16 cellular contexts compared by ENCODE assay signal in the genomic region with DNA sequence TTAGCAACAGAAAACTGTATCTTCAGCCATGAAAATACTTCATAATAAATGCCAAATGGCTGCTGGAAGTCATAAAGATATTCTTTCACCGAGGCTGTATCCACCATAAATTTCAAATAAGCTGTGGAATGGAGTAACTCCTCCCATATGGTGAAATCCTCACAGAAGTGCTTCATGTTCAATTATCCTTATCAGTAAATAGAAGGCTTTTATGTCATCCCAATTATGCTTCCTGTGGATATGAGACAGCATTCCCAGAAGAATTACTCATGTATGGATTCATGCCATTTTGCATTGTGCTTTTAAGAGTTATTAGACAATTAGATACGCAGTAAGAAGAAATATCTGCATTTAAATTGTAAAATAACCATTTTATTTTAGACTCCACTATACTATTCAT.
A peak's percentile ranks its signal among the peaks of the same experiment; 100 is the strongest.
DNase-seq lines count a peak whose midpoint lies in the region; ATAC-seq and TF ChIP-seq lines count a peak whose summit lies in the region.
"Had no signal": no experiment of that assay in that cellular context is flagged by ENCODE, and none has a peak within 500 bp of the region (broad histone marks: within the 10 kb centered on the region; RNA-seq: fewer than 3 reads in every experiment).

No MANE protein-coding gene starts in this region.

- no peak for TF ChIP-seq EP300 in stomach (IDR thresholded peaks at IDR 0.05)

- H3K4me1 ChIP-seq in lower lobe of right lung, result no peaks in the 10 kb centered on the region
- no peaks in the 10 kb centered on the region for H3K4me1 ChIP-seq in stomach

- intact Hi-C loops in lower lobe of right lung (cut with DNase I) (no loop called here), stomach (cut with DNase I; ENCODE audit: low total_unique reads) (no loop called here)
- intact Hi-C loops in activated CD4-positive, alpha-beta T cell treated with anti-CD3 and anti-CD28 coated beads for 36 hours (cut with DNase I, micrococcal nuclease), result loop anchor here in 1 of 2 experiments (5.0 kb wide), 1 partner anchor 1224 kb away; no protein-coding TSS in a partner anchor

- TF ChIP-seq POLR2A in stomach (IDR thresholded peaks at IDR 0.05), result no peak

- H3K27me3 ChIP-seq in lower lobe of right lung (ENCODE audit: low read depth) (no peaks in the 10 kb centered on the region), stomach (no peaks in the 10 kb centered on the region)
- H3K27me3 ChIP-seq: BLaER1 treated with 17β-estradiol and CSF1 and Interleukin-3, amounts not matched to agents 10 nM and 100 nM had no signal

- 61 to 83% (median 79%) methylated on average over 2 of the region's 2 CpGs for WGBS in stomach, 5 donors

- no peak overlapping the region for H3K4me3 ChIP-seq in foreskin fibroblast (ENCODE audit: low read depth in 1 of 2, low read length in 2 of 2)
- no peak overlapping the region for H3K4me3 ChIP-seq in lower lobe of right lung
- no peak overlapping the region for H3K4me3 ChIP-seq in stomach
- H3K4me3 ChIP-seq: BLaER1 treated with 17β-estradiol and CSF1 and Interleukin-3, amounts not matched to agents 10 nM and 100 nM had no signal

- H3K27me3 Mint-ChIP-seq in activated CD4-positive, alpha-beta T cell treated with anti-CD3 and anti-CD28 coated beads for 36 hours, result peaks cover 5% of the 10 kb centered on the region
- H3K27me3 Mint-ChIP-seq: dendritic cell treated with granulocyte-macrophage colony-stimulating factor and Interleukin-4, amounts not matched to agents 40 ng/mL and 50 ng/mL, for 4 days; stimulated activated naive CD8-positive, alpha-beta T cell treated with anti-CD3 and anti-CD28 coated beads, Interleukin-15, Interleukin-2, amounts not matched to agents 100 ng/mL and 50 ng/mL, for 24 hours had no signal

- H3K36me3 ChIP-seq in lower lobe of right lung, result no peaks in the 10 kb centered on the region
- no peaks in the 10 kb centered on the region for H3K36me3 ChIP-seq in stomach
- H3K36me3 ChIP-seq: BLaER1 treated with 17β-estradiol and CSF1 and Interleukin-3, amounts not matched to agents 10 nM and 100 nM had no signal

- H3K9me3 Mint-ChIP-seq in activated CD4-positive, alpha-beta T cell treated with anti-CD3 and anti-CD28 coated beads for 36 hours (ENCODE audit: low read depth), result no peaks in the 10 kb centered on the region
- H3K9me3 Mint-ChIP-seq: activated naive CD4-positive, alpha-beta T cell treated with anti-CD3 and anti-CD28 coated beads, Interleukin-2, amount 50 U/mL, for 24 hours; dendritic cell treated with granulocyte-macrophage colony-stimulating factor and Interleukin-4, amounts not matched to agents 40 ng/mL and 50 ng/mL, for 4 days; IgD-negative memory B cell; stimulated activated naive CD8-positive, alpha-beta T cell treated with anti-CD3 and anti-CD28 coated beads, Interleukin-15, Interleukin-2, amounts not matched to agents 100 ng/mL and 50 ng/mL, for 24 hours had no signal

- no peak overlapping the region for H3K4me3 Mint-ChIP-seq in activated CD4-positive, alpha-beta T cell treated with anti-CD3 and anti-CD28 coated beads for 36 hours
- H3K4me3 Mint-ChIP-seq: activated naive CD4-positive, alpha-beta T cell treated with anti-CD3 and anti-CD28 coated beads, Interleukin-2, amount 50 U/mL, for 24 hours; dendritic cell treated with granulocyte-macrophage colony-stimulating factor and Interleukin-4, amounts not matched to agents 40 ng/mL and 50 ng/mL, for 4 days; IgD-negative memory B cell; stimulated activated naive CD8-positive, alpha-beta T cell treated with anti-CD3 and anti-CD28 coated beads, Interleukin-15, Interleukin-2, amounts not matched to agents 100 ng/mL and 50 ng/mL, for 24 hours had no signal

- no peak overlapping the region for H3K27ac ChIP-seq in lower lobe of right lung
- H3K27ac ChIP-seq in stomach, result no peak overlapping the region
- H3K27ac ChIP-seq: BLaER1 treated with 17β-estradiol and CSF1 and Interleukin-3, amounts not matched to agents 10 nM and 100 nM had no signal

- peak; percentile 31 for DNase-seq in DMS79 (lab: John Stamatoyannopoulos, UW)
- DNase-seq in NCI-H187 (lab: John Stamatoyannopoulos, UW), result peak; percentile 18 to 77
- peak; percentile 14 to 37 for DNase-seq in SHP77 (lab: John Stamatoyannopoulos, UW)
- peak; percentile 3 to 27 for DNase-seq in foreskin fibroblast
- DNase-seq in lower lobe of right lung, result no peak
- no peak for DNase-seq in stomach
- no peak for DNase-seq in activated T-cell treated with anti-CD3 and anti-CD28 coated beads for 4 hours
- DNase-seq in activated CD4-positive, alpha-beta T cell treated with anti-CD3 and anti-CD28 coated beads for 36 hours, result no peak
- DNase-seq: NK-92 treated with Interleukin-12 subunit alpha and Interleukin-12 subunit beta, amount 100 ng/mL, for 24 hours; occipital lobe had no signal

- ATAC-seq in lower lobe of right lung, result no peak
- no peak for ATAC-seq in activated CD4-positive, alpha-beta T cell treated with anti-CD3 and anti-CD28 coated beads for 36 hours
- ATAC-seq: left lobe of liver had no signal

- H3K27ac Mint-ChIP-seq in activated CD4-positive, alpha-beta T cell treated with anti-CD3 and anti-CD28 coated beads for 36 hours, result no peak overlapping the region
- H3K27ac Mint-ChIP-seq: activated naive CD4-positive, alpha-beta T cell treated with anti-CD3 and anti-CD28 coated beads, Interleukin-2, amount 50 U/mL, for 24 hours; dendritic cell treated with granulocyte-macrophage colony-stimulating factor and Interleukin-4, amounts not matched to agents 40 ng/mL and 50 ng/mL, for 4 days; IgD-negative memory B cell; stimulated activated naive CD8-positive, alpha-beta T cell treated with anti-CD3 and anti-CD28 coated beads, Interleukin-15, Interleukin-2, amounts not matched to agents 100 ng/mL and 50 ng/mL, for 24 hours had no signal

- POLR2A ChIA-PET in activated CD4-positive, alpha-beta T cell treated with anti-CD3 and anti-CD28 coated beads for 36 hours (lab: Charles Lee), result no interaction called here

- H3K4me1 Mint-ChIP-seq in activated CD4-positive, alpha-beta T cell treated with anti-CD3 and anti-CD28 coated beads for 36 hours, result no peaks in the 10 kb centered on the region
- H3K4me1 Mint-ChIP-seq: activated naive CD4-positive, alpha-beta T cell treated with anti-CD3 and anti-CD28 coated beads, Interleukin-2, amount 50 U/mL, for 24 hours; IgD-negative memory B cell had no signal

- TF ChIP-seq CTCF in foreskin fibroblast (IDR thresholded peaks at IDR 0.05; ENCODE audit: low read depth, low read length) (no peak), lower lobe of right lung (IDR thresholded peaks at IDR 0.05) (no peak), stomach (IDR thresholded peaks at IDR 0.05) (no peak)

- no peaks in the 10 kb centered on the region for H3K36me3 Mint-ChIP-seq in activated CD4-positive, alpha-beta T cell treated with anti-CD3 and anti-CD28 coated beads for 36 hours (ENCODE audit: low read depth)
- H3K36me3 Mint-ChIP-seq: activated naive CD4-positive, alpha-beta T cell treated with anti-CD3 and anti-CD28 coated beads, Interleukin-2, amount 50 U/mL, for 24 hours had no signal

- CTCF ChIA-PET in activated CD4-positive, alpha-beta T cell treated with anti-CD3 and anti-CD28 coated beads for 36 hours (lab: Charles Lee), result no interaction called here

- H3K9me3 ChIP-seq in lower lobe of right lung, result no peaks in the 10 kb centered on the region
- H3K9me3 ChIP-seq in stomach, result no peaks in the 10 kb centered on the region
- H3K9me3 ChIP-seq: BLaER1 treated with 17β-estradiol and CSF1 and Interleukin-3, amounts not matched to agents 10 nM and 100 nM had no signal

Comparison
In these comparisons a context has a peak if more than half of its experiments do, and no peak if none do; other contexts are left out.
1. DNase-seq: peak in DMS79 (single experiment), NCI-H187 (2 of 2), SHP77 (2 of 2) and foreskin fibroblast (2 of 2); none in lower lobe of right lung (single experiment), stomach (single experiment), activated T-cell treated with anti-CD3 and anti-CD28 coated beads for 4 hours (single experiment) and activated CD4-positive, alpha-beta T cell treated with anti-CD3 and anti-CD28 coated beads for 36 hours (single experiment).